Comparison of ENCODE assay signal across 1 cellular context in genomic region chr3:13574798-13575451, GRCh38.
TF ChIP-seq lines count a peak whose summit lies in the region.

No MANE protein-coding gene starts in this region.

TF ChIP-seq in HEK293, 187 proteins besides CTCF, POLR2A, EP300 and RAD21 (continued from another document):
- no peak for TF ChIP-seq ZSCAN5A (tag by site-specific recombination; IDR thresholded peaks at IDR 0.05)
- no peak for TF ChIP-seq ZNF184 (tag by site-specific recombination; IDR thresholded peaks at IDR 0.05)
- TF ChIP-seq EGR2 (tag by site-specific recombination; IDR thresholded peaks at IDR 0.05; ENCODE audit: low read depth) = peak; percentile 20; the same call in 1 of the 2 replicates
- 0 out of 2 replicates have a peak, but pooled peaks have one; percentile 7 for TF ChIP-seq ZFHX2 (tag by site-specific recombination; conservative IDR thresholded peaks at IDR 0.05)
- no peak for TF ChIP-seq ZNF660 (tag by site-specific recombination; IDR thresholded peaks at IDR 0.05)
